Comparison of ENCODE assay signal across 11 cellular contexts in the genomic region with DNA sequence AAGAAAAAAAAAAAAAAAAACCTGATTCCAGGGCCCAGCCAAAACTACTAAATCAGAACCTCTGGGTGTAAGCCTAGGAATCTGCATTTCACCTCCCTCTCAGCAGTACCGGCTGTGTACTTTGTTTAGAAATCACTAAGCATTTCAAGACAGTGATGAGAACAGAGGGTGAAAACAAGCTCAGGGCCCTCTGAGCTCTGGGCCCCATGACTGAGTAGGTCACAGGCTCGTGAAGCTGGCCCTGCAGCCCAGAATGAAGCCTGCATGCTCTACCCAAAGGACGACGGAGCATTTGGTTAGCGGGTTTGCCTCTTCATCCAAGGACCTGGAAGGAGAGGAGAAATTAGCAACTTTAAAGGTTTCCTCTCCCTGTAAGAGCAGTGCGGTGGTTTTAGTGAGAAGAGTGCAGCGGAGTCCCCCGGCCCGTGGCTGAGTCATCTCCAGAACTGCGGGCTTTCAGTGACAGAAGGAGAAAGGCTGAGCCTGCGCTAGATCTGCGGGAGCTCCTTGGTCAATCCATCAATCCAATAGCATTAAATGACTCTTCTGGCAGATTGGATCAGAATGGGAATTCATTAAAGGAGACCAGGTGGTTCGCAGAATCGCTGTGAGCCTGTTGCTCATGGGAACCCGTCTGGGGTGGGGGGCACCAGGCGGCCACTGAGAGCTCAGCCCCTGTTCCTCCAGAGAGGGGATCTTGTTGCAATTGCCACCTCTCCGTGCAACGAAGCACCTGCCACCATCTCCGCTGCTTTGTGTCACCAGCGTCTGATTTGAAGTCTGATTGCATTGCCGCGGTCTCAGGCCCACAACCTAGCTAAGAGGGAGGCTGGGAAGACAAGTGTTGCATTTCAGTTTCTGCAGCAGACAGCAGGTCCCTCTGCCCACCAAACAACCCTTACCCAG. TPM values are rescaled to one million over a fixed set of nuclear protein-coding genes. Genes with fewer than 3 reads are reported as not detected.
DNase-seq lines count a peak whose midpoint lies in the region; ATAC-seq and TF ChIP-seq lines count a peak whose summit lies in the region.
"Had no signal": no experiment of that assay in that cellular context is flagged by ENCODE, and none has a peak within 500 bp of the region (broad histone marks: within the 10 kb centered on the region; RNA-seq: fewer than 3 reads in every experiment).

No MANE protein-coding gene starts in this region.

- intact Hi-C loops in cardiac septum (cut with DNase I), result no loop called here

- no peak overlapping the region for H2BK15ac ChIP-seq in neuronal stem cell (ENCODE audit: low read length)

- peak; percentile 36; the same call in 2 of the 3 replicates for ATAC-seq in GM23338
- no peak for ATAC-seq in HG02642 (IDR thresholded peaks at IDR 0.05; ENCODE audit: poor library complexity, unreplicated experiment)

- H3K27ac ChIP-seq in GM23338 (ENCODE audit: low read depth), result no peak overlapping the region
- no peak overlapping the region for H3K27ac ChIP-seq in neuronal stem cell (replicated peaks; ENCODE audit: low read length)
- H3K27ac ChIP-seq: SK-N-MC had no signal

- H3K4me1 ChIP-seq in GM23338 (ENCODE audit: insufficient read depth) (no peaks in the 10 kb centered on the region), neuronal stem cell (ENCODE audit: control insufficient read depth in 2 of 2, insufficient read depth in 1 of 2, low read depth in 1 of 2, low read length in 2 of 2) (peaks cover 0 to 6% of the 10 kb centered on the region in 2 donors)

- H3K4ac ChIP-seq in neuronal stem cell (ENCODE audit: low read length), result no peak overlapping the region

- no peak overlapping the region for H3K4me3 ChIP-seq in GM23338
- no peak overlapping the region for H3K4me3 ChIP-seq in neuronal stem cell (ENCODE audit: low read length in 2 of 2)
- H3K4me3 ChIP-seq: SK-N-MC had no signal

- H3K27ac Mint-ChIP-seq in GM23338, result no peak overlapping the region

- H3K4me2 ChIP-seq in GM23338 (no peak overlapping the region), neuronal stem cell (ENCODE audit: insufficient read depth, low read length, poor library complexity, severe bottlenecking) (no peak overlapping the region)

- no peak overlapping the region for H3K23ac ChIP-seq in neuronal stem cell (ENCODE audit: low read depth, low read length, poor library complexity)

- H3K9me3 Mint-ChIP-seq in GM23338, result no peaks in the 10 kb centered on the region
- H3K9me3 Mint-ChIP-seq: neural crest cell had no signal

- no peak overlapping the region for H2BK5ac ChIP-seq in neuronal stem cell (ENCODE audit: low read length)

- H3K27me3 Mint-ChIP-seq in GM23338 (ENCODE audit: insufficient read depth, low read depth, poor library complexity), result peaks cover 2% of the 10 kb centered on the region

- H3K27me3 ChIP-seq in GM23338 (ENCODE audit: insufficient read depth), result no peaks in the 10 kb centered on the region
- no peaks in the 10 kb centered on the region for H3K27me3 ChIP-seq in neuronal stem cell (ENCODE audit: control insufficient read depth in 3 of 3, insufficient read depth in 3 of 3, low read depth in 1 of 3, low read length in 3 of 3)

- H3K36me3 ChIP-seq in GM23338 (ENCODE audit: insufficient read depth), result no peaks in the 10 kb centered on the region
- H3K36me3 ChIP-seq in neuronal stem cell (replicated peaks in 1 of 2; ENCODE audit: control insufficient read depth in 2 of 2, insufficient read depth in 2 of 2, low read length in 2 of 2), result no peaks in the 10 kb centered on the region

- no peaks in the 10 kb centered on the region for H3K36me3 Mint-ChIP-seq in GM23338 (ENCODE audit: low read depth)

- WGBS in neuronal stem cell (ENCODE audit: extremely low coverage in 2 of 2, insufficient read length in 2 of 2, insufficient replicate concordance in 1 of 2), 2 donors, result no CpG with 5 or more reads among the region's 22 CpGs

- H4K8ac ChIP-seq in neuronal stem cell (ENCODE audit: low read depth, low read length), result no peak overlapping the region

- H3K14ac ChIP-seq in neuronal stem cell (ENCODE audit: low read length), result no peak overlapping the region

- H3K79me1 ChIP-seq in neuronal stem cell (ENCODE audit: low read depth, low read length), result no peaks in the 10 kb centered on the region

- H3K9me3 ChIP-seq in neuronal stem cell (replicated peaks in 1 of 2; ENCODE audit: control insufficient read depth in 2 of 2, insufficient read depth in 1 of 2, low read depth in 1 of 2, low read length in 2 of 2), result peaks cover 0 to 2% of the 10 kb centered on the region in 2 donors

- no peaks in the 10 kb centered on the region for H4K20me1 ChIP-seq in GM23338 (replicated peaks; ENCODE audit: insufficient read depth)

- DNase-seq in GM13977 (ENCODE audit: low spot score) (peak; percentile 64), GM23338 (ENCODE audit: low spot score) (no peak), neuronal stem cell (ENCODE audit: low spot score) (no peak), NCI-H1092 (lab: John Stamatoyannopoulos, UW) (no peak), cardiac septum (ENCODE audit: low spot score) (no peak), NAMALWA (ENCODE audit: low spot score) (no peak)
- peak; percentile 73 for DNase-seq in activated CD8-positive, alpha-beta memory T cell treated with anti-CD3 and anti-CD28 coated beads for 24 hours
- DNase-seq: NCI-H446 had no signal

- no peaks in the 10 kb centered on the region for H3K9me2 ChIP-seq in GM23338 (ENCODE audit: insufficient read depth)

- no peak overlapping the region for H4K91ac ChIP-seq in neuronal stem cell (ENCODE audit: low read depth, low read length, poor library complexity)

- H2BK120ac ChIP-seq in neuronal stem cell (ENCODE audit: low read depth, low read length), result no peak overlapping the region

- no peaks in the 10 kb centered on the region for H3K79me2 ChIP-seq in GM23338 (replicated peaks; ENCODE audit: insufficient read depth)

- H3K4me3 Mint-ChIP-seq in GM23338, result no peak overlapping the region
- H3K4me3 Mint-ChIP-seq: neural crest cell had no signal

- no peaks in the 10 kb centered on the region for H3K4me1 Mint-ChIP-seq in GM23338

- H2BK12ac ChIP-seq in neuronal stem cell (ENCODE audit: low read length), result no peak overlapping the region

- H3K9ac ChIP-seq in neuronal stem cell (ENCODE audit: low read depth, low read length, poor library complexity), result no peak overlapping the region

- H3F3A ChIP-seq in GM23338 (replicated peaks; ENCODE audit: low read depth), result no peaks in the 10 kb centered on the region

- in situ Hi-C loops in GM13977 (cut with MboI; ENCODE audit: low pct_unique_long_range_greater_than_20kb, low sequenced_read_pairs, unreplicated experiment), result no loop called here

- H2AK5ac ChIP-seq in neuronal stem cell (ENCODE audit: low read depth, low read length), result no peak overlapping the region

- no peak overlapping the region for H3K18ac ChIP-seq in neuronal stem cell (ENCODE audit: low read length)

- TF ChIP-seq CTCF in GM13977 (IDR thresholded peaks at IDR 0.05; ENCODE audit: extremely low read depth, insufficient read depth, missing control alignments) (peak; percentile 13), GM23338 (conservative IDR thresholded peaks at IDR 0.05; ENCODE audit: low read depth in 2 of 2) (no peak)

- H2AFZ ChIP-seq in GM23338, result peak overlapping the region; percentile 47; the same call in 1 of the 2 replicates
- H2AFZ ChIP-seq in neuronal stem cell (ENCODE audit: low read length), result peak overlapping the region; percentile 61

TF ChIP-seq in GM23338, 12 proteins besides CTCF, POLR2A, EP300 and RAD21 (continues in another document):
- TF ChIP-seq NANOG (IDR thresholded peaks at IDR 0.05; ENCODE audit: borderline replicate concordance) (no peak), ZNF114 (CRISPR knock-in tag; IDR thresholded peaks at IDR 0.05) (no peak)

RNA-seq across cellular contexts. Expression of a gene that starts 7.3 kb away (rescaled TPM):
- not detected in 2 replicates for total RNA-seq in GM23338 (2014; rRNA removed; shearing (Covaris generic))
- not detected in 2 replicates for polyA plus RNA-seq in GM23338 (2016; fragmentation: Nextera tagmentation; extraction: Ambion mirVana)
- not detected for polyA plus RNA-seq in neuronal stem cell (2013, experiment 1 of 2)
- polyA plus RNA-seq in neuronal stem cell (2013, experiment 2 of 2), result not detected
- not detected for total RNA-seq in cardiac septum
- total RNA-seq: neural crest cell had no signal

RNA-seq across cellular contexts. Expression of a gene that starts 16.2 kb away (rescaled TPM):
- not detected in 2 replicates for total RNA-seq in GM23338 (2014; rRNA removed; shearing (Covaris generic))
- 0.45 TPM in 1 of 2 replicates, not detected in the other for polyA plus RNA-seq in GM23338 (2016; fragmentation: Nextera tagmentation; extraction: Ambion mirVana)
- 1.6 TPM for polyA plus RNA-seq in neuronal stem cell (2013, experiment 1 of 2)
- polyA plus RNA-seq in neuronal stem cell (2013, experiment 2 of 2), result 1.5 TPM
- total RNA-seq in cardiac septum, result 0.43 TPM

RNA-seq across cellular contexts. Expression of a gene that starts 36.8 kb away (rescaled TPM):
- total RNA-seq in GM23338 (2014; rRNA removed; shearing (Covaris generic)), result 0.80 and 0.89 TPM in 2 replicates
- polyA plus RNA-seq in GM23338 (2016; fragmentation: Nextera tagmentation; extraction: Ambion mirVana), result 1.8 and 2.4 TPM in 2 replicates
- polyA plus RNA-seq in neuronal stem cell (2013, experiment 1 of 2), result 0.39 TPM
- polyA plus RNA-seq in neuronal stem cell (2013, experiment 2 of 2), result 0.86 TPM
- total RNA-seq in cardiac septum, result not detected

RNA-seq across cellular contexts. Expression of a gene that starts 59.2 kb away (rescaled TPM):
- 71.7 and 72.0 TPM in 2 replicates for total RNA-seq in GM23338 (2014; rRNA removed; shearing (Covaris generic))
- 77.0 and 82.7 TPM in 2 replicates for polyA plus RNA-seq in GM23338 (2016; fragmentation: Nextera tagmentation; extraction: Ambion mirVana)
- polyA plus RNA-seq in neuronal stem cell (2013, experiment 1 of 2), result 84.5 TPM
- polyA plus RNA-seq in neuronal stem cell (2013, experiment 2 of 2), result 84.3 TPM
- 30.9 TPM for total RNA-seq in cardiac septum

Comparison
In these comparisons a context has a peak if more than half of its experiments do, and no peak if none do; other contexts are left out.
1. DNase-seq: peak in GM13977 (single experiment) and activated CD8-positive, alpha-beta memory T cell treated with anti-CD3 and anti-CD28 coated beads for 24 hours (single experiment); none in GM23338 (single experiment), neuronal stem cell (single experiment), NCI-H1092 (single experiment), cardiac septum (single experiment) and NAMALWA (single experiment).